31 cellular contexts compared by ENCODE assay signal in genomic region chr4:74420863-74421262, GRCh38. TPM values are rescaled to one million over a fixed set of nuclear protein-coding genes. Genes with fewer than 3 reads are reported as not detected.
"Had no signal": no experiment of that assay in that cellular context is flagged by ENCODE, and none has a peak within 500 bp of the region (broad histone marks: within the 10 kb centered on the region; RNA-seq: fewer than 3 reads in every experiment).

No MANE protein-coding gene starts in this region.

- H3K27me3 ChIP-seq: neural progenitor cell, ovary, right lobe of liver, sigmoid colon, spleen, suprapubic skin, testis, tibial artery, transverse colon, upper lobe of right lung, uterus had no signal

- H2AFZ ChIP-seq: neural progenitor cell, parathyroid adenoma had no signal

- H3K79me2 ChIP-seq: parathyroid adenoma had no signal

- H3K9ac ChIP-seq: neural progenitor cell, parathyroid adenoma had no signal

- DNase-seq: natural killer cell; occipital lobe; ovary; posterior cingulate gyrus; psoas muscle; right cardiac atrium; right lobe of liver; sigmoid colon; small intestine; spleen; stimulated activated CD4-positive, alpha-beta T cell treated with anti-CD3 and anti-CD28 coated beads, Interleukin-12 subunit alpha, Interleukin-12 subunit beta, amount 100 ng/mL, for 4 hours; stimulated activated CD4-positive, alpha-beta T cell treated with anti-CD3 and anti-CD28 coated beads, Interleukin-1b, Interleukin-23, amount 100 ng/mL, for 48 hours; stimulated activated CD4-positive, alpha-beta T cell treated with anti-CD3 and anti-CD28 coated beads, Interleukin-4, amount 100 ng/mL, for 1 hour; stimulated activated CD4-positive, alpha-beta T cell treated with anti-CD3 and anti-CD28 coated beads, Interleukin-4, amount 100 ng/mL, for 4 hours; stimulated activated CD8-positive, alpha-beta memory T cell treated with anti-CD3 and anti-CD28 coated beads, Interleukin-4, amount 100 ng/mL, for 48 hours; stimulated activated naive CD4-positive, alpha-beta T cell; stimulated activated naive CD8-positive, alpha-beta T cell treated with anti-CD3 and anti-CD28 coated beads, Interleukin-15, amount 100 ng/mL, for 72 hours; stimulated activated naive CD8-positive, alpha-beta T cell treated with anti-CD3 and anti-CD28 coated beads, Interleukin-15, Interleukin-2, amounts not matched to agents 100 U/mL and 50 U/mL, for 24 hours; substantia nigra; testis; tibial artery; transverse colon; upper lobe of right lung; uterus had no signal

- H3K4me1 ChIP-seq: neural progenitor cell, parathyroid adenoma, psoas muscle, right lobe of liver, sigmoid colon, spleen, testis, tibial artery, upper lobe of right lung, uterus had no signal

- H3K36me3 ChIP-seq: neural progenitor cell, ovary, right lobe of liver, sigmoid colon, spleen, suprapubic skin, tibial artery, transverse colon, upper lobe of right lung, uterus had no signal

- H3K9me3 ChIP-seq: ovary, psoas muscle, right lobe of liver, sigmoid colon, spleen, suprapubic skin, testis, tibial artery, transverse colon, upper lobe of right lung, uterus had no signal

- H3K4me3 ChIP-seq: neural progenitor cell, ovary, psoas muscle, right lobe of liver, sigmoid colon, spleen, suprapubic skin, testis, tibial artery, transverse colon, upper lobe of right lung, uterus had no signal

- H3K27ac ChIP-seq: neural progenitor cell, ovary, parathyroid adenoma, psoas muscle, right lobe of liver, sigmoid colon, spleen, suprapubic skin, testis, tibial artery, transverse colon, upper lobe of right lung had no signal

- ATAC-seq: natural killer cell; psoas muscle; right cardiac atrium; right lobe of liver; stimulated activated memory B cell treated with anti-CD40 and anti-IgM and Interleukin-4, amounts not matched to agents 10 μg/mL and 1 μg/mL and 100 μg/mL, for 72 hours; stimulated activated naive CD8-positive, alpha-beta T cell treated with anti-CD3 and anti-CD28 coated beads, Interleukin-15, amount 100 ng/mL, for 72 hours; stimulated activated naive CD8-positive, alpha-beta T cell treated with anti-CD3 and anti-CD28 coated beads, Interleukin-15, Interleukin-2, amounts not matched to agents 100 U/mL and 50 U/mL, for 24 hours; upper lobe of right lung had no signal

- H3K4me2 ChIP-seq: neural progenitor cell had no signal

RNA-seq across cellular contexts. Expression of gene AREG, which starts 24.1 kb away (rescaled TPM):
- total RNA-seq: occipital lobe, skeletal muscle tissue had no signal
- polyA plus RNA-seq: neural cell had no signal

RNA-seq across cellular contexts. Expression of gene EREG, which starts 55.9 kb away (rescaled TPM):
- total RNA-seq: progenitor cell of endocrine pancreas, skeletal muscle tissue had no signal
- polyA plus RNA-seq: neural cell had no signal
